ENCODE assay signal across 23 cellular contexts in the genomic region with DNA sequence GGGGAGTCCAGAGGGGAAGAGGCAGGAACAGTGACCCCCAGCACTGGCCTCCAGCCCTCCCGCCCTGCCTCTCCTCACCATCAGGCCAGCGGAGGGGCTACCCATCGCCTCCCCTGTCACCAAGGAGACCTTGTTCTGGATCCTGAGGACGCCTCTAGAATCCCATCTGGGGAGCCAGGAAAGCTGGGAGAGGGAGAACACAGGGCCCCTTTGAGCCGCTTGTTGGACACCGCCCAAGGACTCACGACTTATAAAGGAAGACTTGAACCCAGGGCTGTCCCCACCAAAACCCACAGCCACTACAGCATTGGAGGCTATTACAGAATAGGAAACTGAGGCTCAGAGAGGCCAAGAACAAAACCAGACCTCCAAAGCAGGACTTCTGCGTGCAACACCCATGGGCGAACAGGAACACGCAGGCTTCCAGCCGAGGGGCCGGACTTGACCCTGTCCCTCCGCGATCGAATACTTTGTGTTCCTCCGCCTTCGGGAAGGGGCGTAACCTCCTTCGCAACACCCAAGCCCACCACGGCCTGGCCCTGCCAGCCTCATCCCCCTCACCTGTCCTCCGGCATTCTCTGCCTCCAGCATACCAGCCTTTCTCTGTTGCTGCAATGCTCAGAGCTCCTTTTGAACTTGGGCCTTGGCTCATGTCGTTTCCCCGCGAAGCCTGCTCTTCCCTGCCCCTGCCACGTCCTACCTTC. TPM values are rescaled to one million over a fixed set of nuclear protein-coding genes. Genes with fewer than 3 reads are reported as not detected.
DNase-seq lines count a peak whose midpoint lies in the region; FAIRE-seq and TF ChIP-seq lines count a peak whose summit lies in the region.
"Had no signal": no experiment of that assay in that cellular context is flagged by ENCODE, and none has a peak within 500 bp of the region (broad histone marks: within the 10 kb centered on the region; RNA-seq: fewer than 3 reads in every experiment).

No MANE protein-coding gene starts in this region.

- 0 out of 2 replicates have a peak overlapping the region, but pooled peaks have one; percentile 83 for H2BK5ac ChIP-seq in H1 (ENCODE audit: low read depth, low read length)

- H3K4me3 Mint-ChIP-seq in HFFc6 (no peak overlapping the region), nephron progenitor cell (peak overlapping the region; percentile 34)

- peak overlapping the region; percentile 36; the same call in 1 of the 2 replicates for H2BK15ac ChIP-seq in H1 (ENCODE audit: low read length)

- H3K4me1 ChIP-seq in H1 (replicated peaks in 1 of 4; ENCODE audit: control insufficient read depth in 3 of 4, insufficient read depth in 4 of 4, low read length in 3 of 4): peaks cover 7 to 35% (median 20%) of the 10 kb centered on the region in 4 experiments
- peaks cover 25% of the 10 kb centered on the region for H3K4me1 ChIP-seq in hepatocyte (ENCODE audit: insufficient read depth)

- no peaks in the 10 kb centered on the region for H3K9me2 ChIP-seq in hepatocyte (replicated peaks; ENCODE audit: insufficient read depth)

- H3K27me3 ChIP-seq in H1 (replicated peaks in 1 of 4; ENCODE audit: control insufficient read depth in 3 of 4, extremely low read depth in 1 of 4, insufficient read depth in 3 of 4, low read length in 3 of 4) (peaks cover 0 to 5% (median 1%) of the 10 kb centered on the region in 4 experiments; a peak in 2 of 7 replicates), hepatocyte (no peaks in the 10 kb centered on the region)

- H4K8ac ChIP-seq in H1 (ENCODE audit: extremely low read depth, insufficient read depth, low read length): no peak overlapping the region

- H3K14ac ChIP-seq in H1 (ENCODE audit: insufficient read length): no peak overlapping the region

- POLR2A ChIA-PET in H1 (lab: Charles Lee; ENCODE audit: partially characterized antibody): interaction anchor here (0.9 to 2.0 kb wide), 3 partner anchors 9 to 31 kb away, joined by 3 to 8 read pairs (median 5); no protein-coding TSS in a partner anchor

- H3K23ac ChIP-seq in H1 (ENCODE audit: insufficient read length): no peak overlapping the region

- WGBS in H1 (ENCODE audit: extremely low coverage in 1 of 2, insufficient coverage in 1 of 2, insufficient read length in 1 of 2, insufficient replicate concordance in 2 of 2, low coverage in 1 of 2, low lambda C conversion rate in 2 of 2, missing lambda C conversion rate in 1 of 2), 2 experiments: 86% methylated on average over 21 of the region's 25 CpGs; no CpG with 5 or more reads in 1 of the 2 experiments
- 89% methylated on average over 25 of the region's 25 CpGs for WGBS in hepatocyte (ENCODE audit: low lambda C conversion rate, missing lambda C conversion rate)

- no peak overlapping the region for H3K27ac ChIP-seq in H1 (ENCODE audit: low read depth, low read length)
- peak overlapping the region; percentile 55 for H3K27ac ChIP-seq in substantia nigra (ENCODE audit: low read depth, low read length, poor library complexity, severe bottlenecking)
- H3K27ac ChIP-seq in hepatocyte: no peak overlapping the region
- H3K27ac ChIP-seq: BLaER1 treated with 17β-estradiol and CSF1 and Interleukin-3, amounts not matched to agents 10 nM and 100 nM had no signal

- H3K9me3 ChIP-seq in H1 (ENCODE audit: insufficient read depth in 2 of 2, low read depth in 1 of 2, low read length in 1 of 2): no peaks in the 10 kb centered on the region
- no peaks in the 10 kb centered on the region for H3K9me3 ChIP-seq in hepatocyte (ENCODE audit: low read depth)
- H3K9me3 ChIP-seq: BLaER1 treated with 17β-estradiol and CSF1 and Interleukin-3, amounts not matched to agents 10 nM and 100 nM had no signal

- TF ChIP-seq RAD21 in H1 (IDR thresholded peaks at IDR 0.05 in 1 of 2, conservative IDR thresholded peaks at IDR 0.05 in 1 of 2; ENCODE audit: low read depth in 2 of 2, low read length in 2 of 2): no peak

- no peak for FAIRE-seq in H1 (lab: Jason Lieb, UNC)
- FAIRE-seq: GM12891, RCC 7860 had no signal

- H3K36me3 ChIP-seq in H1 (ENCODE audit: control insufficient read depth in 2 of 4, insufficient read depth in 4 of 4, low read length in 3 of 4) (no peaks in the 10 kb centered on the region), hepatocyte (replicated peaks; ENCODE audit: insufficient read depth, low read depth) (no peaks in the 10 kb centered on the region)
- H3K36me3 ChIP-seq: BLaER1 treated with 17β-estradiol and CSF1 and Interleukin-3, amounts not matched to agents 10 nM and 100 nM had no signal

- H3K36me3 Mint-ChIP-seq in HFFc6 (ENCODE audit: low read depth) (no peaks in the 10 kb centered on the region), nephron progenitor cell (ENCODE audit: low read depth) (no peaks in the 10 kb centered on the region)
- H3K36me3 Mint-ChIP-seq: CD4-positive, alpha-beta memory T cell had no signal

- H3K4ac ChIP-seq in H1 (replicated peaks; ENCODE audit: insufficient read length, low read depth, low read length): no peak overlapping the region

- H4K5ac ChIP-seq in H1 (ENCODE audit: insufficient read length, low read depth, low read length): no peak overlapping the region

- no peak for TF ChIP-seq EP300 in H1 (IDR thresholded peaks at IDR 0.05; ENCODE audit: borderline replicate concordance in 1 of 2, low read depth in 2 of 2, low read length in 2 of 2)

- TF ChIP-seq CTCF in HFFc6 (IDR thresholded peaks at IDR 0.05) (no peak), H1 (IDR thresholded peaks at IDR 0.05; ENCODE audit: control extremely low read depth in 1 of 3, insufficient read depth in 1 of 3, low read depth in 1 of 3, low read length in 3 of 3) (no peak), nephron progenitor cell (IDR thresholded peaks at IDR 0.05) (no peak), hepatocyte (IDR thresholded peaks at IDR 0.05; ENCODE audit: poor library complexity) (no peak)

- CTCF ChIA-PET in H1 (lab: Charles Lee; ENCODE audit: partially characterized antibody): interaction anchor here (0.6 to 1.5 kb wide), 6 partner anchors 10 to 72 kb away, joined by 3 to 6 read pairs (median 3); no protein-coding TSS in a partner anchor

- H2BK20ac ChIP-seq in H1 (ENCODE audit: low read length): no peak overlapping the region; the same call in 1 of the 2 replicates

- H3K23me2 ChIP-seq in H1 (ENCODE audit: low read depth, low read length): peaks cover 12% of the 10 kb centered on the region

- H2BK12ac ChIP-seq in H1 (ENCODE audit: low read depth, low read length): peak overlapping the region; percentile 96; the same call in 1 of the 2 replicates

- no peaks in the 10 kb centered on the region for H3K9me3 Mint-ChIP-seq in HFFc6
- no peaks in the 10 kb centered on the region for H3K9me3 Mint-ChIP-seq in nephron progenitor cell
- H3K9me3 Mint-ChIP-seq: CD4-positive, alpha-beta memory T cell; GM23338 had no signal

- H4K20me1 ChIP-seq in H1 (replicated peaks in 1 of 2; ENCODE audit: control insufficient read depth in 1 of 2, insufficient read depth in 2 of 2, low read length in 2 of 2): no peaks in the 10 kb centered on the region
- no peaks in the 10 kb centered on the region for H4K20me1 ChIP-seq in hepatocyte (ENCODE audit: insufficient read depth, poor library complexity, severe bottlenecking)
- H4K20me1 ChIP-seq: BLaER1 treated with 17β-estradiol and CSF1 and Interleukin-3, amounts not matched to agents 10 nM and 100 nM had no signal

- no peak overlapping the region for H3K4me3 ChIP-seq in H1 (ENCODE audit: extremely low read depth in 1 of 4, insufficient read depth in 2 of 4, low read depth in 3 of 4, low read length in 4 of 4)
- no peak overlapping the region for H3K4me3 ChIP-seq in hepatocyte
- H3K4me3 ChIP-seq: GM23338 had no signal

- H2AK5ac ChIP-seq in H1 (ENCODE audit: low read depth, low read length): 0 out of 2 replicates have a peak overlapping the region, but pooled peaks have one; percentile 24

- no peak overlapping the region for H2BK120ac ChIP-seq in H1 (replicated peaks; ENCODE audit: low read depth, low read length)

- H3K56ac ChIP-seq in H1 (replicated peaks; ENCODE audit: insufficient read length, low read depth, low read length): no peak overlapping the region

- H3K27ac Mint-ChIP-seq in HFFc6: peak overlapping the region; percentile 92; the same call in 1 of the 2 replicates
- H3K27ac Mint-ChIP-seq in nephron progenitor cell: no peak overlapping the region
- H3K27ac Mint-ChIP-seq: GM23338 had no signal

- H3K79me1 ChIP-seq in H1 (ENCODE audit: low read depth, low read length): no peaks in the 10 kb centered on the region

- DNase-seq in HFFc6: no peak
- DNase-seq in H1 (ENCODE audit: low read depth in 1 of 2, low spot score in 2 of 2): no peak
- DNase-seq in nephron progenitor cell: no peak
- peak in 11 of 49 donors; percentile 13 to 63 (median 31) for DNase-seq in substantia nigra (lab: John Stamatoyannopoulos, UW)
- DNase-seq in hepatocyte (ENCODE audit: low spot score): no peak
- no peak for DNase-seq in iPS-NIHi7 (ENCODE audit: extremely low spot score)
- no peak for DNase-seq in epidermal melanocyte (ENCODE audit: insufficient read length, low spot score)
- DNase-seq: CD4-positive, alpha-beta memory T cell; DND-41; Kasumi-1; NCI-H1694; NCI-H2081 treated with DMSO at 0.1 percent for 48 hours; NCI-H2171 treated with DMSO at 0.1 percent for 48 hours; NCI-H446 treated with DMSO at 0.1 percent for 48 hours; NCI-H526 treated with DMSO at 0.1 percent for 48 hours; OCI-M1; Right ventricle myocardium superior had no signal

- peaks cover 47% of the 10 kb centered on the region for H3K4me1 Mint-ChIP-seq in HFFc6 (ENCODE audit: low read depth)
- peaks cover 71% of the 10 kb centered on the region for H3K4me1 Mint-ChIP-seq in nephron progenitor cell

- H3K18ac ChIP-seq in H1 (ENCODE audit: extremely low read depth, low read length): no peak overlapping the region; the same call in 1 of the 2 replicates

- H3K79me2 ChIP-seq in H1 (ENCODE audit: control insufficient read depth in 1 of 2, insufficient read depth in 2 of 2, low read length in 2 of 2) (no peaks in the 10 kb centered on the region), hepatocyte (no peaks in the 10 kb centered on the region)

- peaks cover 5% of the 10 kb centered on the region for H3K27me3 Mint-ChIP-seq in HFFc6 (ENCODE audit: insufficient read depth)
- H3K27me3 Mint-ChIP-seq in nephron progenitor cell (ENCODE audit: low read depth, poor library complexity): no peaks in the 10 kb centered on the region

- H4K91ac ChIP-seq in H1 (replicated peaks; ENCODE audit: insufficient read length, low read length): no peak overlapping the region

- H3K9ac ChIP-seq in H1 (replicated peaks in 1 of 4; ENCODE audit: extremely low read depth in 1 of 4, low read depth in 3 of 4, low read length in 3 of 4): no peak overlapping the region

- no peak for TF ChIP-seq POLR2A in H1 (IDR thresholded peaks at IDR 0.05; ENCODE audit: control extremely low read depth in 1 of 2, low read depth in 2 of 2, low read length in 2 of 2)

- H3K4me2 ChIP-seq in H1 (ENCODE audit: insufficient read depth in 1 of 2, low read depth in 2 of 2, low read length in 2 of 2): no peak overlapping the region
- no peak overlapping the region for H3K4me2 ChIP-seq in hepatocyte

- no peak overlapping the region for H2AFZ ChIP-seq in H1 (ENCODE audit: low read length)
- H2AFZ ChIP-seq in hepatocyte: no peak overlapping the region
- H2AFZ ChIP-seq: GM23338 had no signal

RNA-seq across cellular contexts. Expression of a gene that starts 54.2 kb away (rescaled TPM):
- total RNA-seq in HFFc6 (2021; fragmentation: NEBNext Ultra II Directional; extraction: Animal tissue kit (Norgen Biotek cat#: 25700)): under 1 TPM in 2 of 6 experiments, not detected in 4; 0.14 to 0.20 TPM
- total RNA-seq in H1 (2021; fragmentation: NEBNext Ultra II Directional; extraction: Animal tissue kit (Norgen Biotek cat#: 25700)): not detected in 2 replicates
- not detected in 2 replicates for polyA plus RNA-seq in H1 (2011; rRNA removed)
- polyA plus RNA-seq in H1 (2011; cell fraction: cytosol; rRNA removed): not detected
- 0.17 TPM for polyA plus RNA-seq in H1 (2011; cell fraction: nucleus; rRNA removed)
- polyA plus RNA-seq in H1 (2012, experiment 1 of 2): not detected in 4 replicates
- not detected for polyA plus RNA-seq in H1 (2012, experiment 2 of 2)
- not detected for polyA plus RNA-seq in H1 (2013, experiment 1 of 2)
- polyA plus RNA-seq in H1 (2013, experiment 2 of 2): not detected
- polyA minus RNA-seq in H1 (2011; rRNA and poly(A)+ RNA removed): not detected in 2 replicates
- polyA minus RNA-seq in H1 (2011; cell fraction: cytosol; rRNA and poly(A)+ RNA removed): not detected
- polyA minus RNA-seq in H1 (2011; cell fraction: nucleus; rRNA and poly(A)+ RNA removed): 0.40 TPM
- total RNA-seq in hepatocyte: not detected in 2 replicates
- polyA plus RNA-seq in hepatocyte: 0.86 TPM in 1 of 2 replicates, not detected in the other
- total RNA-seq: CD4-positive, alpha-beta memory T cell; GM23338; MCF 10A; Right ventricle myocardium superior; SK-MEL-5 had no signal
- polyA plus RNA-seq: CD4-positive, alpha-beta memory T cell; GM23338 had no signal

RNA-seq across cellular contexts. Expression of a gene that starts 59.2 kb away (rescaled TPM):
- 10 to 100 TPM; 81.6 to 90.0 (median 87.7) TPM for total RNA-seq in HFFc6 (2021; fragmentation: NEBNext Ultra II Directional; extraction: Animal tissue kit (Norgen Biotek cat#: 25700))
- 66.1 and 70.2 TPM in 2 replicates for total RNA-seq in H1 (2021; fragmentation: NEBNext Ultra II Directional; extraction: Animal tissue kit (Norgen Biotek cat#: 25700))
- polyA plus RNA-seq in H1 (2011; rRNA removed) (66.8 and 72.0 TPM in 2 replicates), hepatocyte (66.9 and 81.4 TPM in 2 replicates)
- polyA plus RNA-seq in H1 (2011; cell fraction: cytosol; rRNA removed): 74.2 TPM
- 49.9 TPM for polyA plus RNA-seq in H1 (2011; cell fraction: nucleus; rRNA removed)
- 50.4 to 65.9 TPM (median 63.1 TPM) in 4 replicates for polyA plus RNA-seq in H1 (2012, experiment 1 of 2)
- polyA plus RNA-seq in H1 (2012, experiment 2 of 2): 54.6 TPM
- 37.6 TPM for polyA plus RNA-seq in H1 (2013, experiment 1 of 2)
- polyA plus RNA-seq in H1 (2013, experiment 2 of 2): 37.1 TPM
- 27.6 and 39.4 TPM in 2 replicates for polyA minus RNA-seq in H1 (2011; rRNA and poly(A)+ RNA removed)
- 13.7 TPM for polyA minus RNA-seq in H1 (2011; cell fraction: cytosol; rRNA and poly(A)+ RNA removed)
- 22.0 TPM for polyA minus RNA-seq in H1 (2011; cell fraction: nucleus; rRNA and poly(A)+ RNA removed)
- 20.8 and 32.5 TPM in 2 replicates for total RNA-seq in hepatocyte
